8 cellular contexts compared by ENCODE assay signal in genomic region chr10:43408710-43409384, GRCh38. TPM values are rescaled to one million over a fixed set of nuclear protein-coding genes. Genes with fewer than 3 reads are reported as not detected.
DNase-seq lines count a peak whose midpoint lies in the region; ATAC-seq and TF ChIP-seq lines count a peak whose summit lies in the region.

Gene HNRNPF (minus strand): TSS chr10:43409186. CDS start chr10:43387884, 21,302 bp downstream.

- peak; percentile 61 for ATAC-seq in GM21526 (IDR thresholded peaks at IDR 0.05; ENCODE audit: low FRiP score, unreplicated experiment)

- H3K4me3 ChIP-seq in OCI-LY7 (ENCODE audit: low read depth, low read length, poor library complexity, severe bottlenecking) (peak within 1 kb of the TSS; percentile 92), mononuclear cell (ENCODE audit: low read length) (peak within 1 kb of the TSS; percentile 83)

- peak within 1 kb of the TSS; percentile 82 for H3K27ac ChIP-seq in OCI-LY7 (ENCODE audit: low read depth, low read length, poor library complexity, severe bottlenecking)

- DNase-seq in DMS 273 (lab: John Stamatoyannopoulos, UW; ENCODE audit: unreplicated experiment) (peak; percentile 95), HuH-7 (ENCODE audit: low spot score) (peak; percentile 73), OCI-LY7 (ENCODE audit: low spot score) (peak; percentile 97), activated T-cell treated with anti-CD3 and anti-CD28 coated beads for 24 hours (ENCODE audit: low read depth) (peak; percentile 92), epidermal melanocyte (ENCODE audit: insufficient read length, low spot score) (peak; percentile 93)
- peak; percentile 90 to 94 for DNase-seq in stimulated activated CD8-positive, alpha-beta memory T cell treated with anti-CD3 and anti-CD28 coated beads, Interleukin-2, amount 100 ng/mL, for 48 hours (ENCODE audit: low read depth in 2 of 2)

- H4K20me1 ChIP-seq in OCI-LY7 (ENCODE audit: insufficient read depth, low read length) = peaks cover 14% of the 10 kb centered on the region; the same call in 1 of the 2 replicates

- H3K4me2 ChIP-seq in OCI-LY7 (ENCODE audit: low read length) = peak within 1 kb of the TSS; percentile 91

- no peaks in the 10 kb centered on the region for H3K27me3 ChIP-seq in mononuclear cell (ENCODE audit: insufficient read depth, low read length)

- peaks cover 61% of the 10 kb centered on the region for H3K79me2 ChIP-seq in OCI-LY7 (ENCODE audit: insufficient read depth, low read depth, low read length)

- POLR2A ChIA-PET in OCI-LY7 (lab: Charles Lee) = interaction anchor here (1.0 to 1.7 kb wide), 7 partner anchors 9 to 52 kb away, joined by 3 to 13 read pairs (median 8); no protein-coding TSS in a partner anchor

- CTCF ChIA-PET in OCI-LY7 (lab: Charles Lee; ENCODE audit: unreplicated experiment) = interaction anchor here (0.8 kb wide), 1 partner anchor 10 kb away, joined by 4 read pairs; no protein-coding TSS in a partner anchor

- H3K9me3 ChIP-seq in OCI-LY7 (ENCODE audit: low read length) = no peaks in the 10 kb centered on the region
- no peaks in the 10 kb centered on the region for H3K9me3 ChIP-seq in mononuclear cell (ENCODE audit: low read depth, low read length)

- H3K36me3 ChIP-seq in OCI-LY7 (ENCODE audit: insufficient read depth, low read length) = peaks cover 44% of the 10 kb centered on the region

- BruUV-seq in OCI-LY7 (replicated peaks; lab: Mats Ljungman, UMichigan) = no TSS peak

- H2AFZ ChIP-seq in OCI-LY7 (ENCODE audit: low read length) = peak within 1 kb of the TSS; percentile 24; the same call in 1 of the 2 replicates

- H3K9me2 ChIP-seq in OCI-LY7 (ENCODE audit: insufficient read depth, low read length) = no peaks in the 10 kb centered on the region

- H3K4me1 ChIP-seq in OCI-LY7 (ENCODE audit: insufficient read depth, low read length, poor library complexity, severe bottlenecking) = peaks cover 35% of the 10 kb centered on the region
- peaks cover 36% of the 10 kb centered on the region for H3K4me1 ChIP-seq in mononuclear cell (ENCODE audit: insufficient read depth, low read length)

- intact Hi-C loops in OCI-LY7 (cut with micrococcal nuclease; ENCODE audit: unreplicated experiment) = loop anchor here (1.0 to 2.0 kb wide), 2 partner anchors 9 to 28 kb away; partner anchors contain the start of gene ZNF487

- no peak for TF ChIP-seq CTCF in OCI-LY7 (conservative IDR thresholded peaks at IDR 0.05; ENCODE audit: low read length)

RNA-seq across cellular contexts. Expression of gene HNRNPF, which starts in this region (rescaled TPM):
- total RNA-seq in OCI-LY7 (2014; rRNA removed; shearing (Covaris generic)) = 280 and 354 TPM in 2 replicates
- total RNA-seq in OCI-LY7 (2022) (286 and 340 TPM in 2 replicates), mononuclear cell (118 TPM)

Comparison
In these comparisons a context has a peak if more than half of its experiments do, and no peak if none do; other contexts are left out.
1. Peak in every context shown above with its lines: DNase-seq, ATAC-seq, H3K4me3 ChIP-seq and H3K27ac ChIP-seq.